In the genomic region with DNA sequence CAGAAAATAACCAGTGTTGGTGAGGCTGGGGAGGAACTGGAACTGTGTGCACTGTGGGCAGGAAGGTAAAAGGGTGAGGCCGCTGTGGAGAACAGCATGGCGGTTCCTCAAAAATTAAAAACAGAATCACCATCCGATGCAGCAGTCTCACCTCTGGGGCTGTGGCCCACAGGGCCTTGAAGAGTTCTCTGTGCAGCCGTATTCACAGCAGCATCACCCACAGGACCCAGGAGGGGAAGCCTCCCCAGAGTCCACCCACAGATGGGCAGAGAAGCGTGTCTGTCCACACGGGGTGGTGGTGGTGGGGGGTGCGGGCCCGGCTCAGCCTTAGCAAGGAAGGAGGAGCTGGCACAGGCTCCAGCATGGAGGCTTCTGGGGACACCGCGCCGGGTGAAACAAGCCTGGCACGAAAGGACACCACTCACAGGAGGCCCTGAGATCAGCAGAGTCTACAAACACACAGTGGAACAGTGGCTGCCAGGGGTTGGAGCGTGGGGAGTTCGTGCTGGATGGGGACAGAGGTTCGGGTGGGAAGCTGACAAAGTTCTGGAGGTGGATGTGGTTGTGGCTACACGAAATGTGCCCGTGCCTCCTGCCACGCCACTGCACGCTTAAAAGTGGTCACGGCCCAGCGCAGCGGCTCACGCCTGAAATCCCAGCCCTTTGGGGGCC, we compare ENCODE assay signal across 1 cellular context.
TF ChIP-seq lines count a peak whose summit lies in the region.

No MANE protein-coding gene starts in this region.

TF ChIP-seq in IMR-90, 13 proteins besides CTCF, POLR2A, EP300 and RAD21:
- TF ChIP-seq RFX5 (IDR thresholded peaks at IDR 0.05; ENCODE audit: low read depth, low read length) (no peak), BHLHE40 (IDR thresholded peaks at IDR 0.05; ENCODE audit: low read depth, low read length) (no peak), CEBPB (IDR thresholded peaks at IDR 0.05; ENCODE audit: low read depth, low read length) (no peak), NFE2L2 (IDR thresholded peaks at IDR 0.05; ENCODE audit: low read depth, low read length) (no peak), FOS (IDR thresholded peaks at IDR 0.05; ENCODE audit: low read depth, low read length) (no peak), ELK1 (IDR thresholded peaks at IDR 0.05; ENCODE audit: borderline replicate concordance, low read depth, low read length) (no peak), SMC3 (IDR thresholded peaks at IDR 0.05; ENCODE audit: low read depth, low read length) (no peak), CHD1 (IDR thresholded peaks at IDR 0.05; ENCODE audit: low read depth, low read length) (no peak), MAZ (IDR thresholded peaks at IDR 0.05; ENCODE audit: borderline replicate concordance, low read depth, low read length) (no peak), MXI1 (IDR thresholded peaks at IDR 0.05; ENCODE audit: borderline replicate concordance, low read depth, low read length) (no peak), RCOR1 (IDR thresholded peaks at IDR 0.05; ENCODE audit: insufficient replicate concordance, low read length) (no peak), MAFK (IDR thresholded peaks at IDR 0.05; ENCODE audit: low read depth, low read length) (no peak)
- TF ChIP-seq, protein P1, sequence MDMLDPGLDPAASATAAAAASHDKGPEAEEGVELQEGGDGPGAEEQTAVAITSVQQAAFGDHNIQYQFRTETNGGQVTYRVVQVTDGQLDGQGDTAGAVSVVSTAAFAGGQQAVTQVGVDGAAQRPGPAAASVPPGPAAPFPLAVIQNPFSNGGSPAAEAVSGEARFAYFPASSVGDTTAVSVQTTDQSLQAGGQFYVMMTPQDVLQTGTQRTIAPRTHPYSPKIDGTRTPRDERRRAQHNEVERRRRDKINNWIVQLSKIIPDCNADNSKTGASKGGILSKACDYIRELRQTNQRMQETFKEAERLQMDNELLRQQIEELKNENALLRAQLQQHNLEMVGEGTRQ (IDR thresholded peaks at IDR 0.05; ENCODE audit: low read depth, low read length), result no peak
TF ChIP-seq in IMR-90: peak in this region for 0.
